In the genomic region with DNA sequence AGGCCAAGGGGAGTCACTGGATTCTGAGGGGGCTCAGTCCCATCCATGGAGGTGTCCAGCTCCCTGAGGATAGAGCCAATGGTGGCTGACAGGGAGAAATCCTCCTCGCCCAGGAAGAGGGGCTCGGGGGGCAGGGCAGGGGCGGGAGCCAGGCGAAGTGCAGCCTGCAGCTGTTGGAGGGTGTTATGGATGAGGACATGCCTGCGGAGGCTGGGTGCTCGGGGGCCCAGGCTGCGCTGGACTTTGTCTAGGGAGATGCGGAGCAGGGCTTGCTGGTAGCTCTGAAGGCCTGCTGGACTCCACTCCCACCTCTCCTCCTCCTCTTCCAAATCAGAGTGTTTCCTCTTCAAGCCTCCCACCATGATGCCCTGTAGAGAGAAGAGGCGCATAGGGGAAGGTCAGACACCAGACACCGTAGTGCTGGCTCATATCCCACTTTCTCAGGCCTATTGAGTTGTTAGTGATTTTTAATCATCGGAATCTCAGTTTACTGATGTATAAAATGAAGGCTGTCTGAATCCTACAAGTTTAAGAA, we compare ENCODE assay signal across 11 cellular contexts. TPM values are rescaled to one million over a fixed set of nuclear protein-coding genes. Genes with fewer than 3 reads are reported as not detected.
A peak's percentile ranks its signal among the peaks of the same experiment; 100 is the strongest.
DNase-seq lines count a peak whose midpoint lies in the region; ATAC-seq, FAIRE-seq and TF ChIP-seq lines count a peak whose summit lies in the region.
"Had no signal": no experiment of that assay in that cellular context is flagged by ENCODE, and none has a peak within 500 bp of the region (broad histone marks: within the 10 kb centered on the region; RNA-seq: fewer than 3 reads in every experiment).

No MANE protein-coding gene starts in this region.

- H3K9me3 ChIP-seq in GM12878 (replicated peaks; ENCODE audit: control insufficient read depth, insufficient read depth, low read length): no peaks in the 10 kb centered on the region

- H3K27ac Mint-ChIP-seq in HFFc6 (peak overlapping the region; percentile 93), natural killer cell (peak overlapping the region; percentile 92 to 97)

- TF ChIP-seq EP300 in GM12878 (IDR thresholded peaks at IDR 0.05; ENCODE audit: borderline replicate concordance in 1 of 2, control insufficient read depth in 1 of 2, low read depth in 2 of 2, low read length in 2 of 2): no peak

- H3K9ac ChIP-seq in GM12878 (ENCODE audit: control insufficient read depth, insufficient read depth, low read length): peak overlapping the region; percentile 62

- H3K4me1 Mint-ChIP-seq in HFFc6 (ENCODE audit: low read depth) (peaks cover 36% of the 10 kb centered on the region), natural killer cell (peaks cover 25 to 29% of the 10 kb centered on the region in 2 donors)

- H3K4me3 Mint-ChIP-seq in HFFc6 (peak overlapping the region; percentile 96), natural killer cell (peak overlapping the region; percentile 98)

- H4K20me1 ChIP-seq in GM12878 (ENCODE audit: control insufficient read depth, insufficient read depth): no peaks in the 10 kb centered on the region

- no peak for TF ChIP-seq POLR2A in GM12878 (IDR thresholded peaks at IDR 0.05; ENCODE audit: low read depth, low read length)

- H3K79me2 ChIP-seq in GM12878 (ENCODE audit: control insufficient read depth, insufficient read depth, low read length): peaks cover 28% of the 10 kb centered on the region

- TF ChIP-seq RAD21 in GM12878 (IDR thresholded peaks at IDR 0.05; ENCODE audit: insufficient read depth, low read depth, low read length): no peak

- SMC1A ChIA-PET in GM12878 (lab: Charles Lee; ENCODE audit: uncharacterized antibody, unreplicated experiment): interaction anchor here (1.8 to 4.2 kb wide), 3 partner anchors 15 to 26 kb away, joined by 11 to 35 read pairs (median 22); a partner anchor contains a TSS

- H3K36me3 Mint-ChIP-seq in HFFc6 (ENCODE audit: low read depth): peaks cover 42% of the 10 kb centered on the region
- H3K36me3 Mint-ChIP-seq in natural killer cell: no peaks in the 10 kb centered on the region

- no peaks in the 10 kb centered on the region for H3K9me3 Mint-ChIP-seq in HFFc6
- H3K9me3 Mint-ChIP-seq in natural killer cell: no peaks in the 10 kb centered on the region

- H3K27me3 Mint-ChIP-seq in HFFc6 (ENCODE audit: insufficient read depth) (peaks cover 3% of the 10 kb centered on the region; the same call in 1 of the 2 replicates), natural killer cell (ENCODE audit: low read depth in 2 of 2) (no peaks in the 10 kb centered on the region)

- DNase-seq in AG09309 (ENCODE audit: low read depth) (no peak), HFFc6 (no peak), GM12878 (ENCODE audit: low read depth, low spot score) (no peak), natural killer cell (no peak), DMS 273 (lab: John Stamatoyannopoulos, UW; ENCODE audit: unreplicated experiment) (no peak), GM10248 (ENCODE audit: extremely low spot score) (no peak)
- DNase-seq in stimulated activated naive CD4-positive, alpha-beta T cell (lab: John Stamatoyannopoulos, UW): no peak
- DNase-seq in stimulated activated CD8-positive, alpha-beta memory T cell treated with anti-CD3 and anti-CD28 coated beads, Interleukin-4, amount 100 ng/mL, for 48 hours: no peak
- DNase-seq: activated CD4-positive, alpha-beta T cell treated with anti-CD3 and anti-CD28 coated beads, Interleukin-2, amount 50 U/mL, for 4 hours; NCI-H748 treated with DMSO at 0.1 percent for 48 hours had no signal

- 88% methylated on average over 11 of the region's 11 CpGs for WGBS in GM12878 (ENCODE audit: insufficient coverage, insufficient replicate concordance, low lambda C conversion rate, missing lambda C conversion rate)

- ATAC-seq in GM12878 (no peak), natural killer cell (no peak)

- H3K27ac ChIP-seq in GM12878 (ENCODE audit: control insufficient read depth, insufficient read depth): peak overlapping the region; percentile 65; the same call in 1 of the 2 replicates
- H3K27ac ChIP-seq: HL-60 had no signal

- H2AFZ ChIP-seq in GM12878 (ENCODE audit: control insufficient read depth, low read depth, low read length): no peak overlapping the region

- FAIRE-seq in GM12878 (lab: Jason Lieb, UNC): no peak

- H3K36me3 ChIP-seq in GM12878 (ENCODE audit: control insufficient read depth in 2 of 2, insufficient read depth in 2 of 2, low read length in 1 of 2): peaks cover 8 to 15% of the 10 kb centered on the region in 2 experiments; a peak in 3 of 4 replicates

- intact Hi-C loops in GM12878 (cut with micrococcal nuclease; ENCODE audit: unreplicated experiment) (no loop called here), natural killer cell (cut with micrococcal nuclease) (no loop called here)

- peak overlapping the region; percentile 48 for H3K4me2 ChIP-seq in GM12878 (ENCODE audit: control insufficient read depth, insufficient read depth)

- no TSS peak for BruUV-seq in GM12878 (replicated peaks; lab: Mats Ljungman, UMichigan)

- in situ Hi-C loops in GM12878 (cut with MboI): no loop called here

- H3K27me3 ChIP-seq in GM12878 (replicated peaks in 1 of 2; ENCODE audit: control insufficient read depth in 2 of 2, insufficient read depth in 2 of 2, low read length in 1 of 2): no peaks in the 10 kb centered on the region

- POLR2A ChIA-PET in GM12878 (lab: Charles Lee): interaction anchor here (2.4 to 4.7 kb wide), 3 partner anchors 15 to 38 kb away, joined by 8 to 49 read pairs (median 13); a partner anchor contains a TSS
- POLR2A ChIA-PET in GM10248 (lab: Yijun Ruan, JAX): interaction anchor here (2.3 to 4.3 kb wide), 2 partner anchors 15 to 21 kb away, joined by 11 to 28 read pairs; a partner anchor contains a TSS

- TF ChIP-seq CTCF in AG09309 (IDR thresholded peaks at IDR 0.05; ENCODE audit: control insufficient read depth, insufficient read depth, low read depth, low read length, missing control alignments) (no peak), HFFc6 (IDR thresholded peaks at IDR 0.05) (no peak), GM12878 (IDR thresholded peaks at IDR 0.05 in 2 of 3, conservative IDR thresholded peaks at IDR 0.05 in 1 of 3; ENCODE audit: control insufficient read depth in 2 of 3, extremely low read depth in 1 of 3, insufficient read depth in 1 of 3, low read depth in 3 of 3, low read length in 3 of 3) (no peak), natural killer cell (IDR thresholded peaks at IDR 0.05) (no peak), GM10248 (IDR thresholded peaks at IDR 0.05; ENCODE audit: control extremely low read depth, extremely low read depth, low read depth, missing control alignments) (no peak)

- H3K4me3 ChIP-seq in AG09309 (ENCODE audit: control insufficient read depth, low read depth, low read length) (peak overlapping the region; percentile 14), GM12878 (peak overlapping the region; percentile 91)

- RAD21 ChIA-PET in GM12878 (lab: Charles Lee; ENCODE audit: unreplicated experiment): interaction anchor here (1.0 to 2.6 kb wide), 4 partner anchors 11 to 38 kb away, joined by 3 to 25 read pairs (median 8); a partner anchor contains a TSS

- peaks cover 5% of the 10 kb centered on the region for H3K4me1 ChIP-seq in GM12878 (ENCODE audit: control insufficient read depth, insufficient read depth, low read length)

- CTCF ChIA-PET in GM12878 (lab: Yijun Ruan, JAX): interaction anchor here (0.9 to 4.6 kb wide), 3 partner anchors 16 to 137 kb away, joined by 3 to 40 read pairs (median 13); a partner anchor contains a TSS
- CTCF ChIA-PET in GM10248 (lab: Yijun Ruan, JAX): interaction anchor here (1.5 to 4.2 kb wide), 6 partner anchors 16 to 137 kb away, joined by 4 to 27 read pairs (median 9); a partner anchor contains a TSS

RNA-seq across cellular contexts. Expression of a gene that starts 2.3 kb away (rescaled TPM):
- total RNA-seq in HFFc6 (2021; fragmentation: NEBNext Ultra II Directional; extraction: Animal tissue kit (Norgen Biotek cat#: 25700)): 10 to 100 TPM; 35.9 to 47.0 (median 41.2) TPM
- 6.7 and 7.3 TPM in 2 replicates for total RNA-seq in GM12878 (2013; cell fraction: nucleolus; rRNA removed)
- total RNA-seq in GM12878 (2014; rRNA removed) (14.4 and 16.7 TPM in 2 replicates), GM12878 (2014; rRNA removed; fragmentation: Illumina TruSeq; extraction: Trizol) (12.4 and 13.6 TPM in 2 replicates), GM12878 (2021) (19.3 and 22.4 TPM in 2 replicates), natural killer cell (100 to 1,000 TPM in 1 of 3 donors, 10 to 100 TPM in 2; 57.3 to 102 (median 83.3) TPM)
- 7.0 TPM for polyA plus RNA-seq in GM12878 (2011; ENCODE audit: low read depth)
- polyA plus RNA-seq in GM12878 (2011; rRNA removed) (10.0 and 12.9 TPM in 2 replicates), GM12878 (2014; fragmentation: Illumina TruSeq; extraction: Trizol) (7.4 and 9.5 TPM in 2 replicates), GM12878 (2014; fragmentation: Nextera tagmentation; extraction: Ambion mirVana) (1 to 10 TPM; 4.2 to 8.4 TPM), GM12878 (2014; rRNA removed) (13.8 and 16.2 TPM in 2 replicates), GM12878 (2016; fragmentation: Nextera tagmentation; extraction: Ambion mirVana) (10 to 100 TPM; 13.9 to 17.4 TPM)
- 12.1 and 13.4 TPM in 2 replicates for polyA plus RNA-seq in GM12878 (2011; cell fraction: cytosol; rRNA removed)
- polyA plus RNA-seq in GM12878 (2011; cell fraction: nucleus; rRNA removed): 10.8 and 11.0 TPM in 2 replicates
- 11.3 TPM in 2 replicates for polyA plus RNA-seq in GM12878 (2012)
- 11.6 and 22.9 TPM in 2 replicates for polyA minus RNA-seq in GM12878 (2011; rRNA and poly(A)+ RNA removed)
- 12.4 and 13.5 TPM in 2 replicates for polyA minus RNA-seq in GM12878 (2011; cell fraction: cytosol; rRNA and poly(A)+ RNA removed)
- 4.2 and 7.0 TPM in 2 replicates for polyA minus RNA-seq in GM12878 (2011; cell fraction: nucleus; rRNA and poly(A)+ RNA removed)

RNA-seq across cellular contexts. Expression of a gene that starts 16.0 kb away (rescaled TPM):
- 10 to 100 TPM; 18.5 to 25.4 (median 21.2) TPM for total RNA-seq in HFFc6 (2021; fragmentation: NEBNext Ultra II Directional; extraction: Animal tissue kit (Norgen Biotek cat#: 25700))
- 3.5 and 3.7 TPM in 2 replicates for total RNA-seq in GM12878 (2013; cell fraction: nucleolus; rRNA removed)
- total RNA-seq in GM12878 (2014; rRNA removed) (12.2 and 12.9 TPM in 2 replicates), GM12878 (2014; rRNA removed; fragmentation: Illumina TruSeq; extraction: Trizol) (4.0 and 4.5 TPM in 2 replicates), GM12878 (2021) (10.4 and 10.7 TPM in 2 replicates), natural killer cell (10 to 100 TPM; 31.2 to 53.5 (median 38.7) TPM)
- 4.4 TPM for polyA plus RNA-seq in GM12878 (2011; ENCODE audit: low read depth)
- polyA plus RNA-seq in GM12878 (2011; rRNA removed) (3.8 and 6.5 TPM in 2 replicates), GM12878 (2014; fragmentation: Illumina TruSeq; extraction: Trizol) (0.89 and 2.6 TPM in 2 replicates), GM12878 (2014; fragmentation: Nextera tagmentation; extraction: Ambion mirVana) (1 to 10 TPM in 1 of 2 experiments, under 1 TPM in 1; 0.23 to 1.6 TPM), GM12878 (2014; rRNA removed) (9.5 and 12.9 TPM in 2 replicates), GM12878 (2016; fragmentation: Nextera tagmentation; extraction: Ambion mirVana) (10 to 100 TPM; 12.5 to 14.2 TPM)
- 9.8 and 14.0 TPM in 2 replicates for polyA plus RNA-seq in GM12878 (2011; cell fraction: cytosol; rRNA removed)
- 9.6 and 11.2 TPM in 2 replicates for polyA plus RNA-seq in GM12878 (2011; cell fraction: nucleus; rRNA removed)
- 8.4 and 12.0 TPM in 2 replicates for polyA plus RNA-seq in GM12878 (2012)
- 1.9 and 4.7 TPM in 2 replicates for polyA minus RNA-seq in GM12878 (2011; rRNA and poly(A)+ RNA removed)
- 2.4 TPM in 2 replicates for polyA minus RNA-seq in GM12878 (2011; cell fraction: cytosol; rRNA and poly(A)+ RNA removed)
- polyA minus RNA-seq in GM12878 (2011; cell fraction: nucleus; rRNA and poly(A)+ RNA removed): 3.4 and 5.7 TPM in 2 replicates

RNA-seq across cellular contexts. Expression of a gene that starts 23.8 kb away (rescaled TPM):
- total RNA-seq in HFFc6 (2021; fragmentation: NEBNext Ultra II Directional; extraction: Animal tissue kit (Norgen Biotek cat#: 25700)): 10 to 100 TPM; 35.3 to 55.7 (median 52.5) TPM
- 4.3 and 4.8 TPM in 2 replicates for total RNA-seq in GM12878 (2013; cell fraction: nucleolus; rRNA removed)
- total RNA-seq in GM12878 (2014; rRNA removed) (47.5 and 48.3 TPM in 2 replicates), GM12878 (2014; rRNA removed; fragmentation: Illumina TruSeq; extraction: Trizol) (21.2 and 21.7 TPM in 2 replicates), GM12878 (2021) (30.0 and 31.6 TPM in 2 replicates), natural killer cell (10 to 100 TPM; 16.8 to 25.2 (median 18.3) TPM)
- 11.0 TPM for polyA plus RNA-seq in GM12878 (2011; ENCODE audit: low read depth)
- polyA plus RNA-seq in GM12878 (2011; rRNA removed) (10.9 and 23.9 TPM in 2 replicates), GM12878 (2014; fragmentation: Illumina TruSeq; extraction: Trizol) (2.5 and 11.3 TPM in 2 replicates), GM12878 (2014; fragmentation: Nextera tagmentation; extraction: Ambion mirVana) (10 to 100 TPM in 1 of 2 experiments, 1 to 10 TPM in 1; 6.3 to 16.3 TPM), GM12878 (2014; rRNA removed) (53.3 and 58.1 TPM in 2 replicates), GM12878 (2016; fragmentation: Nextera tagmentation; extraction: Ambion mirVana) (10 to 100 TPM; 38.9 to 42.7 TPM)
- 56.6 and 61.9 TPM in 2 replicates for polyA plus RNA-seq in GM12878 (2011; cell fraction: cytosol; rRNA removed)
- 23.4 and 36.2 TPM in 2 replicates for polyA plus RNA-seq in GM12878 (2011; cell fraction: nucleus; rRNA removed)
- polyA plus RNA-seq in GM12878 (2012): 30.3 and 49.5 TPM in 2 replicates
- polyA minus RNA-seq in GM12878 (2011; rRNA and poly(A)+ RNA removed): 14.0 and 17.2 TPM in 2 replicates
- 44.1 and 48.3 TPM in 2 replicates for polyA minus RNA-seq in GM12878 (2011; cell fraction: cytosol; rRNA and poly(A)+ RNA removed)
- polyA minus RNA-seq in GM12878 (2011; cell fraction: nucleus; rRNA and poly(A)+ RNA removed): 5.6 and 10.3 TPM in 2 replicates

RNA-seq across cellular contexts. Expression of a gene that starts 25.0 kb away (rescaled TPM):
- total RNA-seq in HFFc6 (2021; fragmentation: NEBNext Ultra II Directional; extraction: Animal tissue kit (Norgen Biotek cat#: 25700)): under 1 TPM; 0.17 to 0.96 (median 0.54) TPM
- 0.66 and 0.90 TPM in 2 replicates for total RNA-seq in GM12878 (2013; cell fraction: nucleolus; rRNA removed)
- 0.34 and 0.54 TPM in 2 replicates for total RNA-seq in GM12878 (2014; rRNA removed)
- total RNA-seq in GM12878 (2014; rRNA removed; fragmentation: Illumina TruSeq; extraction: Trizol): 0.14 and 0.22 TPM in 2 replicates
- 0.18 and 0.69 TPM in 2 replicates for total RNA-seq in GM12878 (2021)
- polyA plus RNA-seq in GM12878 (2011; ENCODE audit: low read depth): 1.1 TPM
- polyA plus RNA-seq in GM12878 (2011; rRNA removed): 0.46 and 0.57 TPM in 2 replicates
- polyA plus RNA-seq in GM12878 (2011; cell fraction: cytosol; rRNA removed): 0.75 and 0.85 TPM in 2 replicates
- polyA plus RNA-seq in GM12878 (2011; cell fraction: nucleus; rRNA removed): 0.67 and 1.2 TPM in 2 replicates
- 1.7 and 3.1 TPM in 2 replicates for polyA plus RNA-seq in GM12878 (2012)
- polyA plus RNA-seq in GM12878 (2014; fragmentation: Illumina TruSeq; extraction: Trizol): 0.24 TPM in 1 of 2 replicates, not detected in the other
- polyA plus RNA-seq in GM12878 (2014; fragmentation: Nextera tagmentation; extraction: Ambion mirVana): under 1 TPM in 1 of 2 experiments, not detected in 1; 0.04 TPM
- 0.50 and 0.56 TPM in 2 replicates for polyA plus RNA-seq in GM12878 (2014; rRNA removed)
- 1 to 10 TPM in 1 of 2 experiments, under 1 TPM in 1; 0.64 to 1.1 TPM for polyA plus RNA-seq in GM12878 (2016; fragmentation: Nextera tagmentation; extraction: Ambion mirVana)
- 0.26 and 0.66 TPM in 2 replicates for polyA minus RNA-seq in GM12878 (2011; rRNA and poly(A)+ RNA removed)
- polyA minus RNA-seq in GM12878 (2011; cell fraction: cytosol; rRNA and poly(A)+ RNA removed): not detected in 2 replicates
- polyA minus RNA-seq in GM12878 (2011; cell fraction: nucleus; rRNA and poly(A)+ RNA removed): not detected in 2 replicates
- total RNA-seq in natural killer cell: under 1 TPM; 0.16 to 0.63 (median 0.31) TPM

RNA-seq across cellular contexts. Expression of a gene that starts 28.6 kb away (rescaled TPM):
- 1 to 10 TPM in 2 of 6 experiments, under 1 TPM in 4; 0.86 to 1.5 (median 0.94) TPM for total RNA-seq in HFFc6 (2021; fragmentation: NEBNext Ultra II Directional; extraction: Animal tissue kit (Norgen Biotek cat#: 25700))
- 1.8 TPM in 2 replicates for total RNA-seq in GM12878 (2013; cell fraction: nucleolus; rRNA removed)
- total RNA-seq in GM12878 (2014; rRNA removed) (0.98 and 1.1 TPM in 2 replicates), GM12878 (2014; rRNA removed; fragmentation: Illumina TruSeq; extraction: Trizol) (0.54 and 0.69 TPM in 2 replicates), GM12878 (2021) (1.2 and 1.3 TPM in 2 replicates), natural killer cell (1 to 10 TPM; 2.0 to 3.8 (median 3.7) TPM)
- 0.51 TPM for polyA plus RNA-seq in GM12878 (2011; ENCODE audit: low read depth)
- polyA plus RNA-seq in GM12878 (2011; rRNA removed) (0.45 and 0.71 TPM in 2 replicates), GM12878 (2014; fragmentation: Illumina TruSeq; extraction: Trizol) (0.27 and 0.50 TPM in 2 replicates), GM12878 (2014; fragmentation: Nextera tagmentation; extraction: Ambion mirVana) (under 1 TPM in 1 of 2 experiments, not detected in 1; 0.02 TPM), GM12878 (2014; rRNA removed) (1.1 and 1.4 TPM in 2 replicates), GM12878 (2016; fragmentation: Nextera tagmentation; extraction: Ambion mirVana) (under 1 TPM; 0.12 to 0.29 TPM)
- 0.88 and 0.97 TPM in 2 replicates for polyA plus RNA-seq in GM12878 (2011; cell fraction: cytosol; rRNA removed)
- polyA plus RNA-seq in GM12878 (2011; cell fraction: nucleus; rRNA removed): 0.78 and 1.2 TPM in 2 replicates
- polyA plus RNA-seq in GM12878 (2012): 1.2 and 1.3 TPM in 2 replicates
- 0.22 and 1.0 TPM in 2 replicates for polyA minus RNA-seq in GM12878 (2011; rRNA and poly(A)+ RNA removed)
- 0.27 TPM in 1 of 2 replicates, not detected in the other for polyA minus RNA-seq in GM12878 (2011; cell fraction: cytosol; rRNA and poly(A)+ RNA removed)
- 0.24 and 0.38 TPM in 2 replicates for polyA minus RNA-seq in GM12878 (2011; cell fraction: nucleus; rRNA and poly(A)+ RNA removed)
